Comparison of ENCODE assay signal across 8 cellular contexts in genomic region chr19:49889687-49890348, GRCh38. TPM values are rescaled to one million over a fixed set of nuclear protein-coding genes. Genes with fewer than 3 reads are reported as not detected.
DNase-seq lines count a peak whose midpoint lies in the region; ATAC-seq, FAIRE-seq and TF ChIP-seq lines count a peak whose summit lies in the region.

No MANE protein-coding gene starts in this region.

- H3K27me3 ChIP-seq in SK-N-SH (ENCODE audit: insufficient read depth) (no peaks in the 10 kb centered on the region), right cardiac atrium (ENCODE audit: control insufficient read depth, insufficient read depth) (no peaks in the 10 kb centered on the region), sigmoid colon (peaks cover 6 to 39% (median 32%) of the 10 kb centered on the region in 3 donors)

- peak; percentile 26; the same call in 1 of the 2 replicates for TF ChIP-seq RAD21 in SK-N-SH (IDR thresholded peaks at IDR 0.05; ENCODE audit: low read length)

- TF ChIP-seq CTCF in SK-N-SH (IDR thresholded peaks at IDR 0.05) (peak; percentile 61), sigmoid colon (IDR thresholded peaks at IDR 0.05) (peak in 3 of 4 experiments; percentile 49 to 72 (median 50))

- CTCF ChIA-PET in SK-N-SH (lab: Yijun Ruan, JAX), result interaction anchor here (0.8 to 1.6 kb wide), 14 partner anchors 9 to 89 kb away, joined by 3 to 12 read pairs (median 4); partner anchors contain the start of genes AKT1S1, ATF5, NUP62 and TBC1D17

- H3K36me3 Mint-ChIP-seq in activated naive CD8-positive, alpha-beta T cell treated with anti-CD3 and anti-CD28 coated beads, Interleukin-2, amount 50 U/mL, for 24 hours (ENCODE audit: low read depth), result peaks cover 15% of the 10 kb centered on the region

- H3K4me1 Mint-ChIP-seq in activated naive CD8-positive, alpha-beta T cell treated with anti-CD3 and anti-CD28 coated beads, Interleukin-2, amount 50 U/mL, for 24 hours, result peaks cover 24% of the 10 kb centered on the region

- peaks cover 10% of the 10 kb centered on the region for H3F3A ChIP-seq in SK-N-SH (replicated peaks; ENCODE audit: insufficient read depth)

- H3K4me1 ChIP-seq in SK-N-SH (ENCODE audit: control insufficient read depth in 1 of 2, insufficient read depth in 2 of 2, low read depth in 1 of 2, low read length in 1 of 2), result peaks cover 0 to 13% of the 10 kb centered on the region in 2 experiments; a peak in 1 of 4 replicates
- H3K4me1 ChIP-seq in right cardiac atrium (ENCODE audit: control insufficient read depth, insufficient read depth, low read length), result no peaks in the 10 kb centered on the region
- peaks cover 0 to 15% (median 13%) of the 10 kb centered on the region in 4 donors for H3K4me1 ChIP-seq in sigmoid colon

- H2AFZ ChIP-seq in SK-N-SH (ENCODE audit: low read depth), result no peak overlapping the region

- H3K4me3 ChIP-seq in SK-N-SH (ENCODE audit: low read depth in 2 of 2, low read length in 1 of 2) (peak overlapping the region; percentile 33 to 43; a peak in 2 of 4 replicates), right cardiac atrium (ENCODE audit: low read length) (no peak overlapping the region), sigmoid colon (peak overlapping the region in 2 of 4 donors; percentile 23 to 28)

- no peak overlapping the region for H3K9ac ChIP-seq in SK-N-SH

- WGBS in SK-N-SH (ENCODE audit: low lambda C conversion rate), result 45% methylated on average over 53 of the region's 71 CpGs
- 22% methylated on average over 71 of the region's 71 CpGs for WGBS in right cardiac atrium
- 25 to 36% methylated on average over 71 of the region's 71 CpGs for WGBS in sigmoid colon, 2 donors

- peaks cover 0 to 4% of the 10 kb centered on the region in 2 experiments for H3K36me3 ChIP-seq in SK-N-SH (replicated peaks in 1 of 2; ENCODE audit: control insufficient read depth in 1 of 2, insufficient read depth in 2 of 2, low read length in 1 of 2)
- peaks cover 7 to 43% (median 16%) of the 10 kb centered on the region in 4 donors for H3K36me3 ChIP-seq in sigmoid colon

- no peak for TF ChIP-seq POLR2A in GM12891 (IDR thresholded peaks at IDR 0.05; ENCODE audit: low read depth, low read length)
- TF ChIP-seq POLR2A in sigmoid colon (IDR thresholded peaks at IDR 0.05), result no peak

- POLR2A ChIA-PET in SK-N-SH (lab: Yijun Ruan, JAX), result interaction anchor here (1.0 to 1.8 kb wide), 2 partner anchors 9 to 13 kb away, joined by 3 to 9 read pairs; partner anchors contain the start of genes AKT1S1 and TBC1D17

- no peaks in the 10 kb centered on the region for H3K9me3 Mint-ChIP-seq in activated naive CD8-positive, alpha-beta T cell treated with anti-CD3 and anti-CD28 coated beads, Interleukin-2, amount 50 U/mL, for 24 hours

- TF ChIP-seq EP300 in SK-N-SH (IDR thresholded peaks at IDR 0.05; ENCODE audit: borderline replicate concordance in 1 of 2, low read depth in 1 of 2, low read length in 1 of 2) (no peak), sigmoid colon (IDR thresholded peaks at IDR 0.05) (no peak)

- FAIRE-seq in GM12891 (lab: Jason Lieb, UNC), result peak; percentile 96

- ATAC-seq in activated naive CD8-positive, alpha-beta T cell treated with anti-CD3 and anti-CD28 coated beads, Interleukin-2, amount 50 U/mL, for 24 hours, result peak; percentile 53
- ATAC-seq in right cardiac atrium (peak; percentile 55 to 71), GM21447 (IDR thresholded peaks at IDR 0.05; ENCODE audit: unreplicated experiment) (no peak), GM18861 (IDR thresholded peaks at IDR 0.05; ENCODE audit: unreplicated experiment) (no peak)

- H3K79me2 ChIP-seq in SK-N-SH (ENCODE audit: insufficient read depth), result no peaks in the 10 kb centered on the region

- no peaks in the 10 kb centered on the region for H4K20me1 ChIP-seq in SK-N-SH (ENCODE audit: insufficient read depth)

- no peaks in the 10 kb centered on the region for H3K27me3 Mint-ChIP-seq in activated naive CD8-positive, alpha-beta T cell treated with anti-CD3 and anti-CD28 coated beads, Interleukin-2, amount 50 U/mL, for 24 hours

- H3K27ac ChIP-seq in SK-N-SH (ENCODE audit: low read depth in 2 of 2, low read length in 1 of 2), result no peak overlapping the region; a peak in 1 of 4 replicates
- H3K27ac ChIP-seq in right cardiac atrium (ENCODE audit: low read length), result no peak overlapping the region
- H3K27ac ChIP-seq in sigmoid colon, result no peak overlapping the region

- H3K9me2 ChIP-seq in SK-N-SH, result no peaks in the 10 kb centered on the region

- H3K9me3 ChIP-seq in SK-N-SH, result no peaks in the 10 kb centered on the region
- H3K9me3 ChIP-seq in right cardiac atrium (ENCODE audit: control insufficient read depth, low read length), result no peaks in the 10 kb centered on the region
- no peaks in the 10 kb centered on the region for H3K9me3 ChIP-seq in sigmoid colon

- intact Hi-C loops in right cardiac atrium (cut with DNase I), result no loop called here
- intact Hi-C loops in sigmoid colon (cut with DNase I), result no loop called here

- peak overlapping the region; percentile 63 for H3K4me3 Mint-ChIP-seq in activated naive CD8-positive, alpha-beta T cell treated with anti-CD3 and anti-CD28 coated beads, Interleukin-2, amount 50 U/mL, for 24 hours

- peak overlapping the region; percentile 59 for H3K27ac Mint-ChIP-seq in activated naive CD8-positive, alpha-beta T cell treated with anti-CD3 and anti-CD28 coated beads, Interleukin-2, amount 50 U/mL, for 24 hours

- H3K4me2 ChIP-seq in SK-N-SH, result peak overlapping the region; percentile 47

- peak; percentile 59 for DNase-seq in GM12891 (ENCODE audit: insufficient read length, low spot score)
- DNase-seq in SK-N-SH, result peak; percentile 82
- DNase-seq in activated naive CD8-positive, alpha-beta T cell treated with anti-CD3 and anti-CD28 coated beads, Interleukin-2, amount 50 U/mL, for 24 hours, result peak; percentile 78
- DNase-seq in right cardiac atrium, result peak; percentile 83 to 91 (median 91)
- DNase-seq in sigmoid colon, result no peak
- DNase-seq in NCI-H1694 (lab: John Stamatoyannopoulos, UW), result no peak

TF ChIP-seq in GM12891, 5 proteins besides CTCF, POLR2A, EP300 and RAD21:
- TF ChIP-seq SPI1 (IDR thresholded peaks at IDR 0.05; ENCODE audit: low read depth, low read length) (no peak), POLR2AphosphoS5 (IDR thresholded peaks at IDR 0.05; ENCODE audit: low read depth, low read length) (no peak), POU2F2 (IDR thresholded peaks at IDR 0.05; ENCODE audit: low read depth, low read length) (no peak), PAX5 (IDR thresholded peaks at IDR 0.05; ENCODE audit: insufficient read depth, low read length, severe bottlenecking) (no peak), TAF1 (IDR thresholded peaks at IDR 0.05; ENCODE audit: low read depth, low read length) (no peak)

TF ChIP-seq in SK-N-SH, 30 proteins besides CTCF, POLR2A, EP300 and RAD21 (continues in another document):
- TF ChIP-seq MAX (IDR thresholded peaks at IDR 0.05; ENCODE audit: low read depth) (peak; percentile 96), GATA2 (CRISPR knock-in tag; IDR thresholded peaks at IDR 0.05) (no peak), SMC3 (IDR thresholded peaks at IDR 0.05; ENCODE audit: low read depth, low read length) (peak; percentile 11; the same call in 1 of the 2 replicates), JUND (IDR thresholded peaks at IDR 0.05) (no peak), FOXJ3 (CRISPR knock-in tag; IDR thresholded peaks at IDR 0.05) (0 out of 2 replicates have a peak, but pooled peaks have one; percentile 35), MXI1 (IDR thresholded peaks at IDR 0.05; ENCODE audit: low read depth, low read length) (peak; percentile 86)

RNA-seq across cellular contexts. Expression of gene IL4I1, which starts 6.9 kb away (rescaled TPM):
- 30.1 TPM for polyA plus RNA-seq in GM12891 (2012; ENCODE audit: low read depth, missing spikeins)
- 0.35 and 0.50 TPM in 2 replicates for polyA plus RNA-seq in SK-N-SH (2012; rRNA removed)
- 0.27 and 0.31 TPM in 2 replicates for polyA plus RNA-seq in SK-N-SH (2012; cell fraction: cytosol; rRNA removed)
- polyA plus RNA-seq in SK-N-SH (2012; cell fraction: nucleus; rRNA removed), result 0.76 and 0.97 TPM in 2 replicates
- under 1 TPM in 3 of 4 donors, not detected in 1; 0.24 to 0.92 (median 0.60) TPM for total RNA-seq in right cardiac atrium
- polyA plus RNA-seq in right cardiac atrium, result 0.29 TPM
- total RNA-seq in sigmoid colon, result under 1 TPM; 0.28 to 0.66 (median 0.38) TPM
- 1 to 10 TPM; 1.8 to 6.8 (median 3.5) TPM for polyA plus RNA-seq in sigmoid colon

RNA-seq across cellular contexts. Expression of gene TBC1D17, which starts 12.3 kb away (rescaled TPM):
- 29.6 TPM for polyA plus RNA-seq in GM12891 (2012; ENCODE audit: low read depth, missing spikeins)
- 27.3 and 28.3 TPM in 2 replicates for polyA plus RNA-seq in SK-N-SH (2012; rRNA removed)
- 14.9 and 22.0 TPM in 2 replicates for polyA plus RNA-seq in SK-N-SH (2012; cell fraction: cytosol; rRNA removed)
- polyA plus RNA-seq in SK-N-SH (2012; cell fraction: nucleus; rRNA removed), result 76.2 and 78.9 TPM in 2 replicates
- total RNA-seq in right cardiac atrium, result 10 to 100 TPM; 35.7 to 45.7 (median 42.1) TPM
- polyA plus RNA-seq in right cardiac atrium, result 35.6 TPM
- 10 to 100 TPM; 25.0 to 41.0 (median 26.6) TPM for total RNA-seq in sigmoid colon
- polyA plus RNA-seq in sigmoid colon, result 10 to 100 TPM; 13.4 to 29.5 (median 22.8) TPM

RNA-seq across cellular contexts. Expression of gene AKT1S1, which starts 12.7 kb away (rescaled TPM):
- 14.6 TPM for polyA plus RNA-seq in GM12891 (2012; ENCODE audit: low read depth, missing spikeins)
- polyA plus RNA-seq in SK-N-SH (2012; rRNA removed) (56.7 and 63.7 TPM in 2 replicates), right cardiac atrium (40.2 TPM), sigmoid colon (10 to 100 TPM; 30.3 to 55.9 (median 33.6) TPM)
- 37.5 and 51.2 TPM in 2 replicates for polyA plus RNA-seq in SK-N-SH (2012; cell fraction: cytosol; rRNA removed)
- polyA plus RNA-seq in SK-N-SH (2012; cell fraction: nucleus; rRNA removed), result 87.9 and 96.3 TPM in 2 replicates
- total RNA-seq in right cardiac atrium (10 to 100 TPM; 32.4 to 38.7 (median 36.4) TPM), sigmoid colon (10 to 100 TPM; 13.6 to 16.1 (median 14.6) TPM)

RNA-seq across cellular contexts. Expression of gene PNKP, which starts 22.4 kb away (rescaled TPM):
- polyA plus RNA-seq in GM12891 (2012; ENCODE audit: low read depth, missing spikeins), result 35.2 TPM
- polyA plus RNA-seq in SK-N-SH (2012; rRNA removed), result 45.5 and 52.0 TPM in 2 replicates
- polyA plus RNA-seq in SK-N-SH (2012; cell fraction: cytosol; rRNA removed), result 8.6 and 13.1 TPM in 2 replicates
- polyA plus RNA-seq in SK-N-SH (2012; cell fraction: nucleus; rRNA removed), result 317 and 404 TPM in 2 replicates
- 100 to 1,000 TPM in 1 of 4 donors, 10 to 100 TPM in 3; 38.6 to 144 (median 42.9) TPM for total RNA-seq in right cardiac atrium
- polyA plus RNA-seq in right cardiac atrium, result 40.8 TPM
- 10 to 100 TPM; 28.2 to 44.0 (median 33.9) TPM for total RNA-seq in sigmoid colon
- 10 to 100 TPM; 27.0 to 88.8 (median 34.0) TPM for polyA plus RNA-seq in sigmoid colon

RNA-seq across cellular contexts. Expression of gene PTOV1, which starts 38.9 kb away (rescaled TPM):
- 50.1 TPM for polyA plus RNA-seq in GM12891 (2012; ENCODE audit: low read depth, missing spikeins)
- 56.1 and 95.0 TPM in 2 replicates for polyA plus RNA-seq in SK-N-SH (2012; rRNA removed)
- 32.2 and 57.7 TPM in 2 replicates for polyA plus RNA-seq in SK-N-SH (2012; cell fraction: cytosol; rRNA removed)
- polyA plus RNA-seq in SK-N-SH (2012; cell fraction: nucleus; rRNA removed), result 272 and 289 TPM in 2 replicates
- 100 to 1,000 TPM; 127 to 146 (median 141) TPM for total RNA-seq in right cardiac atrium
- polyA plus RNA-seq in right cardiac atrium, result 134 TPM
- 100 to 1,000 TPM in 1 of 4 donors, 10 to 100 TPM in 3; 52.2 to 105 (median 68.1) TPM for total RNA-seq in sigmoid colon
- 10 to 100 TPM; 54.8 to 79.7 (median 62.5) TPM for polyA plus RNA-seq in sigmoid colon

Comparison
In these comparisons a context has a peak if more than half of its experiments do, and no peak if none do; other contexts are left out.
1. DNase-seq: peak in GM12891 (single experiment), SK-N-SH (single experiment), activated naive CD8-positive, alpha-beta T cell treated with anti-CD3 and anti-CD28 coated beads, Interleukin-2, amount 50 U/mL, for 24 hours (single experiment) and right cardiac atrium (3 of 3); none in sigmoid colon (single experiment) and NCI-H1694 (single experiment).
2. ATAC-seq: peak in activated naive CD8-positive, alpha-beta T cell treated with anti-CD3 and anti-CD28 coated beads, Interleukin-2, amount 50 U/mL, for 24 hours (single experiment) and right cardiac atrium (2 of 2); none in GM21447 (single experiment) and GM18861 (single experiment).